ENCODE assay signal across 20 cellular contexts in the genomic region with DNA sequence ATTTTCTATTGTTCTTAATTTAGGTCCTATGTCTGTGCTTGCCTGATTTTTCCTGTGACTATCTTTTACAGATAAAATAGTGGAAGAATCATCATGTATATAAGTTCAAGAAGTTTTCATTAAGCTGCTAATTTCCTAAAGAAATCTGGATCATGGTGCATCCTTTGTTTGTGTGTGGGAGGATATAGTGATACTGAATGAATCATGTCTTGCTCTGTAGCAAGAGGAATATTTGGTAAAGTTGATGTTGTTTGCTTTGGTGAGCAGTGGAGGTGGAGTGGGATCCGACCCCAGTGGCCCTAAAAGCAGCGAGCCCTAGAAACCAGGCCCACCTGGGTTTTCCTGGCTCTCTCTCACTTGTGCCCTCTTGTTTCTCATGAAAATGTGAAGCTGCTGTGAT.
DNase-seq lines count a peak whose midpoint lies in the region; ATAC-seq and TF ChIP-seq lines count a peak whose summit lies in the region.
"Had no signal": no experiment of that assay in that cellular context is flagged by ENCODE, and none has a peak within 500 bp of the region (broad histone marks: within the 10 kb centered on the region; RNA-seq: fewer than 3 reads in every experiment).

No MANE protein-coding gene starts in this region.

- intact Hi-C loops in psoas muscle (cut with DNase I) = no loop called here
- intact Hi-C loops in lower leg skin (cut with DNase I; ENCODE audit: low total_unique reads) = no loop called here
- intact Hi-C loops in esophagus squamous epithelium (cut with DNase I) = no loop called here

- 80 to 89% (median 82%) methylated on average over 2 of the region's 2 CpGs for WGBS in psoas muscle, 3 donors
- WGBS in lower leg skin, 2 donors = 87 to 91% methylated on average over 2 of the region's 2 CpGs
- 80 to 90% methylated on average over 2 of the region's 2 CpGs for WGBS in esophagus squamous epithelium, 2 donors

- no peak overlapping the region for H3K27ac ChIP-seq in RWPE1
- peak overlapping the region; percentile 81 for H3K27ac ChIP-seq in psoas muscle
- H3K27ac ChIP-seq in esophagus squamous epithelium = no peak overlapping the region

- no peak for ATAC-seq in psoas muscle
- ATAC-seq: GM12878, left lung had no signal

- H3K9me3 ChIP-seq in psoas muscle (no peaks in the 10 kb centered on the region), esophagus squamous epithelium (no peaks in the 10 kb centered on the region)
- H3K9me3 ChIP-seq: left lung, thoracic aorta had no signal

- DNase-seq in EH (ENCODE audit: low read depth) (peak; percentile 21), RWPE1 (ENCODE audit: low spot score) (peak; percentile 46), fibroblast of mammary gland (ENCODE audit: low read depth) (peak; percentile 71), psoas muscle (no peak), DMS79 (lab: John Stamatoyannopoulos, UW) (no peak), ACHN (no peak), lower leg skin (ENCODE audit: low spot score in 2 of 2) (no peak), esophagus squamous epithelium (lab: John Stamatoyannopoulos, UW) (no peak)
- DNase-seq: activated CD4-positive, alpha-beta T cell treated with anti-CD3 and anti-CD28 coated beads for 48 hours; activated T-cell treated with anti-CD3 and anti-CD28 coated beads, Interleukin-2, amount 50 U/mL, for 48 hours; anterior cingulate cortex; DMS79 treated with DMSO at 0.1 percent for 48 hours; effector memory CD4-positive, alpha-beta T cell; Kasumi-1; left lung; NCI-H146; NCI-H524; stimulated activated CD4-positive, alpha-beta T cell treated with anti-CD3 and anti-CD28 coated beads, Interleukin-12 subunit alpha, Interleukin-12 subunit beta, amount 100 ng/mL, for 4 hours had no signal

- no peaks in the 10 kb centered on the region for H3K27me3 ChIP-seq in psoas muscle (ENCODE audit: insufficient read depth in 3 of 3, low read length in 2 of 3)
- no peaks in the 10 kb centered on the region for H3K27me3 ChIP-seq in esophagus squamous epithelium
- H3K27me3 ChIP-seq: left lung had no signal

- no peaks in the 10 kb centered on the region for H3K36me3 ChIP-seq in psoas muscle (ENCODE audit: insufficient read depth in 1 of 2, low read depth in 1 of 2)
- H3K36me3 ChIP-seq in esophagus squamous epithelium = no peaks in the 10 kb centered on the region
- H3K36me3 ChIP-seq: left lung, thoracic aorta had no signal

- no peak overlapping the region for H3K4me3 ChIP-seq in fibroblast of mammary gland (ENCODE audit: control insufficient read depth, low read depth, low read length)
- no peak overlapping the region for H3K4me3 ChIP-seq in psoas muscle
- no peak overlapping the region for H3K4me3 ChIP-seq in lower leg skin (ENCODE audit: low read depth, poor library complexity, severe bottlenecking)
- H3K4me3 ChIP-seq in esophagus squamous epithelium = no peak overlapping the region
- H3K4me3 ChIP-seq: GM12878, left lung, thoracic aorta had no signal

- CTCF ChIA-PET in RWPE1 (lab: Yijun Ruan, JAX) = interaction anchor here (0.7 kb wide), 1 partner anchor 801 kb away, joined by 3 read pairs; no protein-coding TSS in a partner anchor

- POLR2A ChIA-PET in RWPE1 (lab: Yijun Ruan, JAX; ENCODE audit: low non-redundant PET) = interaction anchor here (0.6 kb wide), 1 partner anchor 66 kb away, joined by 4 read pairs; no protein-coding TSS in a partner anchor

- in situ Hi-C loops in ACHN (cut with HindIII; ENCODE audit: low pct_ligation_motif_present, low pct_unique_long_range_greater_than_20kb, low sequenced_read_pairs) = no loop called here

- TF ChIP-seq CTCF in RWPE1 (conservative IDR thresholded peaks at IDR 0.05; ENCODE audit: low read depth) = no peak
- no peak for TF ChIP-seq CTCF in fibroblast of mammary gland (conservative IDR thresholded peaks at IDR 0.05; ENCODE audit: control insufficient read depth, insufficient read depth, low read depth, low read length)
- no peak for TF ChIP-seq CTCF in psoas muscle (IDR thresholded peaks at IDR 0.05)
- no peak for TF ChIP-seq CTCF in lower leg skin (IDR thresholded peaks at IDR 0.05)
- TF ChIP-seq CTCF in esophagus squamous epithelium (IDR thresholded peaks at IDR 0.05) = no peak

- H3K4me1 ChIP-seq in psoas muscle (peaks cover 77% of the 10 kb centered on the region), esophagus squamous epithelium (peaks cover 0 to 61% (median 33%) of the 10 kb centered on the region in 3 donors)

- TF ChIP-seq POLR2A in lower leg skin (IDR thresholded peaks at IDR 0.05) (no peak), esophagus squamous epithelium (IDR thresholded peaks at IDR 0.05) (no peak)

Comparison
In these comparisons a context has a peak if more than half of its experiments do, and no peak if none do; other contexts are left out.
1. DNase-seq: peak in EH (single experiment), RWPE1 (single experiment) and fibroblast of mammary gland (single experiment); none in psoas muscle (0 of 2), DMS79 (single experiment), ACHN (single experiment), lower leg skin (0 of 2) and esophagus squamous epithelium (single experiment).